ENCODE assay signal across 16 cellular contexts in the genomic region with DNA sequence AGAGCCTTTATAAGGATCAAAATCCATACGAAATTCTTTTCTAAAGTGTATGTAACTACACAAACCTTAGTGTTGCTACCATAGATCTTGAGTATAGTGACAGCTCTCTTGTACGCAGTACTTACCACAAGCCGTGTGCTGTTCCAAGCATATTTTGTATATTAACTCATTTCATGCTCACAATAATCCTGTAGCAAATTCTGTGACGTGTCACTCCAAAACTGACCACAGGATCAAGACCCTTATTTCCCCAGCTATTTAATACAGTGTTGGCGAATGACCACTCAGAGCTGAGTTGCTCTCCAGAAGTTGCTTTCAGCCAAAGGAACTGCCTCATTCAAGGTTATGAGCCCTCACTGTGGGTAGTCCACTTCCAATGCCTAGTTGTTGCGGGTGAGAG.
DNase-seq lines count a peak whose midpoint lies in the region; ATAC-seq, FAIRE-seq and TF ChIP-seq lines count a peak whose summit lies in the region.
"Had no signal": no experiment of that assay in that cellular context is flagged by ENCODE, and none has a peak within 500 bp of the region (broad histone marks: within the 10 kb centered on the region; RNA-seq: fewer than 3 reads in every experiment).

No MANE protein-coding gene starts in this region.

- POLR2A ChIA-PET in HepG2 (lab: Yijun Ruan, JAX), result no interaction called here

- DNase-seq in HepG2 (ENCODE audit: low spot score) (no peak), right lobe of liver (no peak), amniotic epithelial cell (ENCODE audit: low read depth) (peak; percentile 15), iris pigment epithelial cell (ENCODE audit: low read depth) (peak; percentile 60), NCI-H1694 treated with DMSO at 0.1 percent for 48 hours (lab: John Stamatoyannopoulos, UW) (no peak), NCI-H1436 treated with DMSO at 0.1 percent for 48 hours (lab: John Stamatoyannopoulos, UW) (no peak), D721Med (ENCODE audit: insufficient read length, low spot score) (no peak)
- DNase-seq: 8988T, AML-193, Calu3, DMS79, GDM1, GOT3, H9 had no signal

- H3K36me3 ChIP-seq in HepG2 (replicated peaks in 1 of 2; ENCODE audit: control insufficient read depth in 1 of 2, insufficient read depth in 2 of 2, low read length in 2 of 2) (no peaks in the 10 kb centered on the region), right lobe of liver (no peaks in the 10 kb centered on the region)
- H3K36me3 ChIP-seq: BLaER1 had no signal

- CTCF ChIA-PET in HepG2 (lab: Yijun Ruan, JAX; ENCODE audit: low intra/inter-chr PET ratio, low total read pairs), result no interaction called here

- TF ChIP-seq POLR2A in HepG2 (IDR thresholded peaks at IDR 0.05; ENCODE audit: insufficient read depth in 1 of 2, low read depth in 2 of 2, low read length in 2 of 2) (no peak), right lobe of liver (IDR thresholded peaks at IDR 0.05) (no peak)

- no peak overlapping the region for H3K9ac ChIP-seq in HepG2 (ENCODE audit: insufficient read depth, low read depth, low read length)
- H3K9ac ChIP-seq: BLaER1 had no signal

- no peaks in the 10 kb centered on the region for H3K27me3 ChIP-seq in HepG2 (ENCODE audit: control insufficient read depth in 1 of 2, insufficient read depth in 2 of 2, low read length in 2 of 2)
- no peaks in the 10 kb centered on the region for H3K27me3 ChIP-seq in right lobe of liver
- H3K27me3 ChIP-seq: BLaER1 had no signal

- no peaks in the 10 kb centered on the region for H3K4me1 ChIP-seq in HepG2 (ENCODE audit: insufficient read depth, low read length)
- no peaks in the 10 kb centered on the region for H3K4me1 ChIP-seq in right lobe of liver
- H3K4me1 ChIP-seq: BLaER1 had no signal

- no peak overlapping the region for H3K27ac ChIP-seq in HepG2 (ENCODE audit: extremely low read length, insufficient read depth, low read length)
- H3K27ac ChIP-seq in right lobe of liver, result no peak overlapping the region
- H3K27ac ChIP-seq: BLaER1 had no signal

- in situ Hi-C loops in HepG2 (cut with HindIII; ENCODE audit: extremely low pct_ligation_motif_present, low pct_unique_long_range_greater_than_20kb), result no loop called here

- FAIRE-seq in HepG2 (lab: Jason Lieb, UNC), result no peak
- FAIRE-seq in D721Med (lab: Jason Lieb, UNC), result no peak
- FAIRE-seq: GM12892 had no signal

- ATAC-seq in HepG2 (no peak), right lobe of liver (no peak)

- H3K4me2 ChIP-seq in HepG2 (ENCODE audit: low read depth, low read length), result no peak overlapping the region
- H3K4me2 ChIP-seq: BLaER1 had no signal

- H2AFZ ChIP-seq in HepG2 (ENCODE audit: low read length), result no peak overlapping the region

- no peak overlapping the region for H3K4me3 ChIP-seq in HepG2 (replicated peaks in 1 of 3; ENCODE audit: insufficient read depth in 1 of 3, low read depth in 2 of 3, low read length in 3 of 3)
- H3K4me3 ChIP-seq in right lobe of liver, result no peak overlapping the region
- H3K4me3 ChIP-seq: BLaER1 had no signal

- no peaks in the 10 kb centered on the region for H4K20me1 ChIP-seq in HepG2 (ENCODE audit: insufficient read depth, low read length)
- H4K20me1 ChIP-seq: BLaER1 had no signal

- 55% methylated on average over 6 of the region's 6 CpGs for WGBS in HepG2 (ENCODE audit: low lambda C conversion rate)
- 88% methylated on average over 6 of the region's 6 CpGs for WGBS in right lobe of liver (ENCODE audit: insufficient coverage, low coverage, low lambda C conversion rate, missing lambda C conversion rate)

- no peaks in the 10 kb centered on the region for H3K79me2 ChIP-seq in HepG2 (ENCODE audit: insufficient read depth, low read length)

- no peak for TF ChIP-seq EP300 in HepG2 (IDR thresholded peaks at IDR 0.05; ENCODE audit: low read depth in 2 of 2, low read length in 2 of 2)
- TF ChIP-seq EP300 in HepG2 (CRISPR knock-in tag; IDR thresholded peaks at IDR 0.05; ENCODE audit: borderline replicate concordance), result no peak

- H3K9me3 ChIP-seq in HepG2 (ENCODE audit: low read length) (no peaks in the 10 kb centered on the region), right lobe of liver (no peaks in the 10 kb centered on the region)

- intact Hi-C loops in HepG2 (cut with micrococcal nuclease; ENCODE audit: unreplicated experiment), result no loop called here
- intact Hi-C loops in right lobe of liver (cut with DNase I), result no loop called here

- TF ChIP-seq RAD21 in HepG2 (CRISPR knock-in tag; IDR thresholded peaks at IDR 0.05), result no peak

- no TSS peak for BruUV-seq in HepG2 (replicated peaks; lab: Mats Ljungman, UMichigan)

- TF ChIP-seq CTCF in HepG2 (CRISPR knock-in tag; IDR thresholded peaks at IDR 0.05), result no peak
- no peak for TF ChIP-seq CTCF in right lobe of liver (IDR thresholded peaks at IDR 0.05)
- no peak for TF ChIP-seq CTCF in D721Med (IDR thresholded peaks at IDR 0.05; ENCODE audit: insufficient read depth, missing control alignments)

TF ChIP-seq in HepG2, 621 proteins besides CTCF, POLR2A, EP300 and RAD21:
- TF ChIP-seq TBL1XR1 (IDR thresholded peaks at IDR 0.05; ENCODE audit: borderline replicate concordance, low read length, partially characterized antibody), result no peak
- peak; percentile 57; the same call in 1 of the 2 replicates for TF ChIP-seq CREB1 (IDR thresholded peaks at IDR 0.05)
- no peak for TF ChIP-seq CREB1 (CRISPR knock-in tag; IDR thresholded peaks at IDR 0.05)

Comparison
In these comparisons a context has a peak if more than half of its experiments do, and no peak if none do; other contexts are left out.
1. DNase-seq: peak in amniotic epithelial cell (single experiment) and iris pigment epithelial cell (single experiment); none in HepG2 (single experiment), right lobe of liver (0 of 3), NCI-H1694 treated with DMSO at 0.1 percent for 48 hours (single experiment), NCI-H1436 treated with DMSO at 0.1 percent for 48 hours (single experiment) and D721Med (single experiment).